23 cellular contexts compared by ENCODE assay signal in genomic region chr1:227958617-227959324, GRCh38. TPM values are rescaled to one million over a fixed set of nuclear protein-coding genes. Genes with fewer than 3 reads are reported as not detected.
A peak's percentile ranks its signal among the peaks of the same experiment; 100 is the strongest.
DNase-seq lines count a peak whose midpoint lies in the region; TF ChIP-seq lines count a peak whose summit lies in the region.
"Had no signal": no experiment of that assay in that cellular context is flagged by ENCODE, and none has a peak within 500 bp of the region (broad histone marks: within the 10 kb centered on the region; RNA-seq: fewer than 3 reads in every experiment).

No MANE protein-coding gene starts in this region.

- H3K18ac ChIP-seq in neuronal stem cell (ENCODE audit: low read length) = no peak overlapping the region

- CTCF ChIA-PET in GM10248 (lab: Yijun Ruan, JAX) = interaction anchor here (0.9 kb wide), 1 partner anchor 9 kb away, joined by 3 read pairs; no protein-coding TSS in a partner anchor

- no peak overlapping the region for H4K8ac ChIP-seq in neuronal stem cell (ENCODE audit: low read depth, low read length)

- H2BK120ac ChIP-seq in neuronal stem cell (ENCODE audit: low read depth, low read length) = no peak overlapping the region

- no peak overlapping the region for H2BK12ac ChIP-seq in neuronal stem cell (ENCODE audit: low read length)

- no peaks in the 10 kb centered on the region for H3K79me1 ChIP-seq in neuronal stem cell (ENCODE audit: low read depth, low read length)

- no peak overlapping the region for H3K9ac ChIP-seq in neuronal stem cell (ENCODE audit: low read depth, low read length, poor library complexity)
- H3K9ac ChIP-seq: KMS-11 had no signal

- no peak overlapping the region for H2AFZ ChIP-seq in neuronal stem cell (ENCODE audit: low read length)

- H4K91ac ChIP-seq in neuronal stem cell (ENCODE audit: low read depth, low read length, poor library complexity) = no peak overlapping the region

- H3K4me3 ChIP-seq in neuronal stem cell (ENCODE audit: low read length in 2 of 2) = no peak overlapping the region
- H3K4me3 ChIP-seq: HAP-1 had no signal

- peaks cover 26% of the 10 kb centered on the region for H3K27me3 Mint-ChIP-seq in type B pancreatic cell

- peaks cover 0 to 11% (median 0%) of the 10 kb centered on the region in 3 experiments for H3K27me3 ChIP-seq in neuronal stem cell (ENCODE audit: control insufficient read depth in 3 of 3, insufficient read depth in 3 of 3, low read depth in 1 of 3, low read length in 3 of 3)

- no peak overlapping the region for H3K27ac Mint-ChIP-seq in type B pancreatic cell
- H3K27ac Mint-ChIP-seq: B cell; CD4-positive, CD25-positive, alpha-beta regulatory T cell had no signal

- peak overlapping the region; percentile 46 for H2AK5ac ChIP-seq in neuronal stem cell (ENCODE audit: low read depth, low read length)

- H3K4me3 Mint-ChIP-seq in type B pancreatic cell = no peak overlapping the region
- H3K4me3 Mint-ChIP-seq: B cell; CD4-positive, CD25-positive, alpha-beta regulatory T cell had no signal

- H3K4me2 ChIP-seq in neuronal stem cell (ENCODE audit: insufficient read depth, low read length, poor library complexity, severe bottlenecking) = no peak overlapping the region
- H3K4me2 ChIP-seq: KMS-11 had no signal

- no peak overlapping the region for H3K27ac ChIP-seq in neuronal stem cell (replicated peaks; ENCODE audit: low read length)
- H3K27ac ChIP-seq: HL-60, KMS-11 had no signal

- H3K4me1 Mint-ChIP-seq in type B pancreatic cell (ENCODE audit: unreplicated experiment) = peaks cover 8% of the 10 kb centered on the region
- H3K4me1 Mint-ChIP-seq: B cell; CD4-positive, CD25-positive, alpha-beta regulatory T cell had no signal

- H3K36me3 ChIP-seq in neuronal stem cell (replicated peaks in 1 of 2; ENCODE audit: control insufficient read depth in 2 of 2, insufficient read depth in 2 of 2, low read length in 2 of 2) = no peaks in the 10 kb centered on the region
- H3K36me3 ChIP-seq: HAP-1 had no signal

- H3K23ac ChIP-seq in neuronal stem cell (ENCODE audit: low read depth, low read length, poor library complexity) = peak overlapping the region; percentile 2

- POLR2A ChIA-PET in GM10248 (lab: Yijun Ruan, JAX) = no interaction called here

- H3K36me3 Mint-ChIP-seq in type B pancreatic cell = no peaks in the 10 kb centered on the region
- H3K36me3 Mint-ChIP-seq: CD4-positive, CD25-positive, alpha-beta regulatory T cell had no signal

- no peak overlapping the region for H2BK15ac ChIP-seq in neuronal stem cell (ENCODE audit: low read length)

- no peak for TF ChIP-seq CTCF in type B pancreatic cell (conservative IDR thresholded peaks at IDR 0.05)
- no peak for TF ChIP-seq CTCF in GM10248 (IDR thresholded peaks at IDR 0.05; ENCODE audit: control extremely low read depth, extremely low read depth, low read depth, missing control alignments)

- no CpG with 5 or more reads among the region's 2 CpGs for WGBS in neuronal stem cell (ENCODE audit: extremely low coverage in 2 of 2, insufficient read length in 2 of 2, insufficient replicate concordance in 1 of 2), 2 donors

- no peak overlapping the region for H3K4ac ChIP-seq in neuronal stem cell (ENCODE audit: low read length)

- peaks cover 3 to 7% of the 10 kb centered on the region in 2 donors for H3K9me3 ChIP-seq in neuronal stem cell (replicated peaks in 1 of 2; ENCODE audit: control insufficient read depth in 2 of 2, insufficient read depth in 1 of 2, low read depth in 1 of 2, low read length in 2 of 2)
- H3K9me3 ChIP-seq: HAP-1 had no signal

- peak; percentile 41 for DNase-seq in activated effector memory CD4-positive, alpha-beta T cell treated with anti-CD3 and anti-CD28 coated beads, Interleukin-2, amount 50 U/mL, for 16 hours
- DNase-seq in activated effector memory CD4-positive, alpha-beta T cell treated with Interleukin-2 at 50 U/mL for 16 hours = no peak
- peak; percentile 17 for DNase-seq in islet precursor cell
- DNase-seq in neuronal stem cell (ENCODE audit: low spot score) = no peak
- DNase-seq in type B pancreatic cell (ENCODE audit: extremely low spot score, unreplicated experiment) = peak; percentile 66
- DNase-seq in GM10248 (ENCODE audit: extremely low spot score) = no peak
- DNase-seq in NCI-H345 (lab: John Stamatoyannopoulos, UW) = no peak
- DNase-seq in epidermal melanocyte (ENCODE audit: insufficient read length, low spot score) = no peak
- DNase-seq: Caco-2; CD4-positive, CD25-positive, alpha-beta regulatory T cell; DMS153; GDM1; NCI-H1417 treated with DMSO at 0.1 percent for 48 hours; NCI-H187 treated with DMSO at 0.1 percent for 48 hours; NCI-H526; PC-3 had no signal

- H2BK5ac ChIP-seq in neuronal stem cell (ENCODE audit: low read length) = no peak overlapping the region

- H3K14ac ChIP-seq in neuronal stem cell (ENCODE audit: low read length) = no peak overlapping the region

- H3K4me1 ChIP-seq in neuronal stem cell (ENCODE audit: control insufficient read depth in 2 of 2, insufficient read depth in 1 of 2, low read depth in 1 of 2, low read length in 2 of 2) = no peaks in the 10 kb centered on the region
- H3K4me1 ChIP-seq: Caco-2, HAP-1 had no signal

- no peaks in the 10 kb centered on the region for H3K9me3 Mint-ChIP-seq in type B pancreatic cell

RNA-seq across cellular contexts. Expression of gene WNT9A, which starts 11.0 kb away (rescaled TPM):
- 0.61 TPM for polyA plus RNA-seq in neuronal stem cell (2013, experiment 1 of 2)
- 0.69 TPM for polyA plus RNA-seq in neuronal stem cell (2013, experiment 2 of 2)
- 3.0 and 4.3 TPM in 2 replicates for total RNA-seq in type B pancreatic cell (ENCODE audit: low replicate concordance)
- total RNA-seq: B cell had no signal
- polyA plus RNA-seq: CD4-positive, CD25-positive, alpha-beta regulatory T cell had no signal

RNA-seq across cellular contexts. Expression of gene WNT3A, which starts 48.0 kb away (rescaled TPM):
- 0.01 TPM for polyA plus RNA-seq in neuronal stem cell (2013, experiment 1 of 2)
- 0.01 TPM for polyA plus RNA-seq in neuronal stem cell (2013, experiment 2 of 2)
- total RNA-seq in type B pancreatic cell (ENCODE audit: low replicate concordance) = 0.21 and 6.4 TPM in 2 replicates
- total RNA-seq: A172; B cell; CD4-positive, CD25-positive, alpha-beta regulatory T cell; Daoy; HT1080 had no signal
- polyA plus RNA-seq: CD4-positive, CD25-positive, alpha-beta regulatory T cell had no signal

Comparison
In these comparisons a context has a peak if more than half of its experiments do, and no peak if none do; other contexts are left out.
1. DNase-seq: peak in activated effector memory CD4-positive, alpha-beta T cell treated with anti-CD3 and anti-CD28 coated beads, Interleukin-2, amount 50 U/mL, for 16 hours (single experiment), islet precursor cell (single experiment) and type B pancreatic cell (single experiment); none in activated effector memory CD4-positive, alpha-beta T cell treated with Interleukin-2 at 50 U/mL for 16 hours (single experiment), neuronal stem cell (single experiment), GM10248 (single experiment), NCI-H345 (single experiment) and epidermal melanocyte (single experiment).